ENCODE assay signal across 1 cellular context in the genomic region with DNA sequence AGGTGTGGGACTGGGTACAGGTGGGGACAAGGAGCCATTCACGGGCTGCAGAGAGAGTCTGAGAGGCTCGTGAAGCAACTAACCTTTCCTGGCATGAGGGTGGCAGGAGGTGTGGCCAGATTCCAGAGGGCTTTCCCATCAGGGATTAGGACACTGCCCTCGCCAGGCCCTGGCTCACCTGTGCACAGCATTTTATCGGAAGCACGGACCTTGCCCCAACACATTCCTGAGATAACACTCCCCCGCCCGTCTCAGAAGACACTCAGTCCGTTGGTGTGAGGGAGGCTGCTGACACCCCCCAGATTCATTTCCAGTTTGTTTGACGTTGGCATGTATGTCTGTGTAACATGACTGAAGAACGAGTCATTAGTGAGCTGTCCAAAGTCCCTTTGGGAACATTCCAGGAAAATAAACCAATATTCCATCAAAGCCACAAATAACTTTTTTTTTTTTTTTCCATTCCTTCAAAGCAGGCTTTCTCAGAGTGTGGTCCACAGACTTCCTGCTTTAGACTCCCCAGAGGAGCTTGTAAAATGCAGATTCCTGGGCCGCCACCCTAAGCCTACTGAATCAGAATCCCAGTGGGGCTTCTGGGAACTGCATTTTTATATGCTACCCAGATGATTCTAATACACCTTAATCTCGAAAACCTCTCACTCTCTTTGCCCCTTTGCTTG.
A peak's percentile ranks its signal among the peaks of the same experiment; 100 is the strongest.
TF ChIP-seq lines count a peak whose summit lies in the region.

No MANE protein-coding gene starts in this region.

TF ChIP-seq in HepG2, 621 proteins besides CTCF, POLR2A, EP300 and RAD21 (continued from another document and continues in another):
- TF ChIP-seq, protein P1, sequence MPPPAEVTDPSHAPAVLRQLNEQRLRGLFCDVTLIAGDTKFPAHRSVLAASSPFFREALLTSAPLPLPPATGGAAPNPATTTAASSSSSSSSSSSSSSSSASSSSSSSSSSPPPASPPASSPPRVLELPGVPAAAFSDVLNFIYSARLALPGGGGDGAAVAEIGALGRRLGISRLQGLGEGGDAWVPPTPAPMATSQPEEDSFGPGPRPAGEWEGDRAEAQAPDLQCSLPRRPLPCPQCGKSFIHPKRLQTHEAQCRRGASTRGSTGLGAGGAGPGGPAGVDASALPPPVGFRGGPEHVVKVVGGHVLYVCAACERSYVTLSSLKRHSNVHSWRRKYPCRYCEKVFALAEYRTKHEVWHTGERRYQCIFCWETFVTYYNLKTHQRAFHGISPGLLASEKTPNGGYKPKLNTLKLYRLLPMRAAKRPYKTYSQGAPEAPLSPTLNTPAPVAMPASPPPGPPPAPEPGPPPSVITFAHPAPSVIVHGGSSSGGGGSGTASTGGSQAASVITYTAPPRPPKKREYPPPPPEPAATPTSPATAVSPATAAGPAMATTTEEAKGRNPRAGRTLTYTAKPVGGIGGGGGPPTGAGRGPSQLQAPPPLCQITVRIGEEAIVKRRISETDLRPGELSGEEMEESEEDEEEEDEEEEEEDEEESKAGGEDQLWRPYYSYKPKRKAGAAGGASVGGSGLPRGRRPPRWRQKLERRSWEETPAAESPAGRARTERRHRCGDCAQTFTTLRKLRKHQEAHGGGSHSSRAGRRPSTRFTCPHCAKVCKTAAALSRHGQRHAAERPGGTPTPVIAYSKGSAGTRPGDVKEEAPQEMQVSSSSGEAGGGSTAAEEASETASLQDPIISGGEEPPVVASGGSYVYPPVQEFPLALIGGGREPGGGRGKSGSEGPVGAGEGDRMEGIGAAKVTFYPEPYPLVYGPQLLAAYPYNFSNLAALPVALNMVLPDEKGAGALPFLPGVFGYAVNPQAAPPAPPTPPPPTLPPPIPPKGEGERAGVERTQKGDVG (CRISPR knock-in tag; IDR thresholded peaks at IDR 0.05; ENCODE audit: borderline replicate concordance), result no peak
- TF ChIP-seq TGIF2 (CRISPR knock-in tag; IDR thresholded peaks at IDR 0.05), result peak; percentile 84
- no peak for TF ChIP-seq ZNF709 (CRISPR knock-in tag; IDR thresholded peaks at IDR 0.05)
- no peak for TF ChIP-seq IKZF4 (CRISPR knock-in tag; IDR thresholded peaks at IDR 0.05; ENCODE audit: borderline replicate concordance, low read depth, not compliant biosample characterization)
- no peak for TF ChIP-seq PTBP1 (IDR thresholded peaks at IDR 0.05; ENCODE audit: low read depth, low read length, poor library complexity, severe bottlenecking)
- no peak for TF ChIP-seq TOPORS (CRISPR knock-in tag; IDR thresholded peaks at IDR 0.05)
- TF ChIP-seq, protein P2, sequence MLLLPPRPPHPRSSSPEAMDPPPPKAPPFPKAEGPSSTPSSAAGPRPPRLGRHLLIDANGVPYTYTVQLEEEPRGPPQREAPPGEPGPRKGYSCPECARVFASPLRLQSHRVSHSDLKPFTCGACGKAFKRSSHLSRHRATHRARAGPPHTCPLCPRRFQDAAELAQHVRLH (CRISPR knock-in tag; IDR thresholded peaks at IDR 0.05; ENCODE audit: borderline replicate concordance, low read depth), result no peak; the same call in 1 of the 2 replicates
- TF ChIP-seq, protein P3, sequence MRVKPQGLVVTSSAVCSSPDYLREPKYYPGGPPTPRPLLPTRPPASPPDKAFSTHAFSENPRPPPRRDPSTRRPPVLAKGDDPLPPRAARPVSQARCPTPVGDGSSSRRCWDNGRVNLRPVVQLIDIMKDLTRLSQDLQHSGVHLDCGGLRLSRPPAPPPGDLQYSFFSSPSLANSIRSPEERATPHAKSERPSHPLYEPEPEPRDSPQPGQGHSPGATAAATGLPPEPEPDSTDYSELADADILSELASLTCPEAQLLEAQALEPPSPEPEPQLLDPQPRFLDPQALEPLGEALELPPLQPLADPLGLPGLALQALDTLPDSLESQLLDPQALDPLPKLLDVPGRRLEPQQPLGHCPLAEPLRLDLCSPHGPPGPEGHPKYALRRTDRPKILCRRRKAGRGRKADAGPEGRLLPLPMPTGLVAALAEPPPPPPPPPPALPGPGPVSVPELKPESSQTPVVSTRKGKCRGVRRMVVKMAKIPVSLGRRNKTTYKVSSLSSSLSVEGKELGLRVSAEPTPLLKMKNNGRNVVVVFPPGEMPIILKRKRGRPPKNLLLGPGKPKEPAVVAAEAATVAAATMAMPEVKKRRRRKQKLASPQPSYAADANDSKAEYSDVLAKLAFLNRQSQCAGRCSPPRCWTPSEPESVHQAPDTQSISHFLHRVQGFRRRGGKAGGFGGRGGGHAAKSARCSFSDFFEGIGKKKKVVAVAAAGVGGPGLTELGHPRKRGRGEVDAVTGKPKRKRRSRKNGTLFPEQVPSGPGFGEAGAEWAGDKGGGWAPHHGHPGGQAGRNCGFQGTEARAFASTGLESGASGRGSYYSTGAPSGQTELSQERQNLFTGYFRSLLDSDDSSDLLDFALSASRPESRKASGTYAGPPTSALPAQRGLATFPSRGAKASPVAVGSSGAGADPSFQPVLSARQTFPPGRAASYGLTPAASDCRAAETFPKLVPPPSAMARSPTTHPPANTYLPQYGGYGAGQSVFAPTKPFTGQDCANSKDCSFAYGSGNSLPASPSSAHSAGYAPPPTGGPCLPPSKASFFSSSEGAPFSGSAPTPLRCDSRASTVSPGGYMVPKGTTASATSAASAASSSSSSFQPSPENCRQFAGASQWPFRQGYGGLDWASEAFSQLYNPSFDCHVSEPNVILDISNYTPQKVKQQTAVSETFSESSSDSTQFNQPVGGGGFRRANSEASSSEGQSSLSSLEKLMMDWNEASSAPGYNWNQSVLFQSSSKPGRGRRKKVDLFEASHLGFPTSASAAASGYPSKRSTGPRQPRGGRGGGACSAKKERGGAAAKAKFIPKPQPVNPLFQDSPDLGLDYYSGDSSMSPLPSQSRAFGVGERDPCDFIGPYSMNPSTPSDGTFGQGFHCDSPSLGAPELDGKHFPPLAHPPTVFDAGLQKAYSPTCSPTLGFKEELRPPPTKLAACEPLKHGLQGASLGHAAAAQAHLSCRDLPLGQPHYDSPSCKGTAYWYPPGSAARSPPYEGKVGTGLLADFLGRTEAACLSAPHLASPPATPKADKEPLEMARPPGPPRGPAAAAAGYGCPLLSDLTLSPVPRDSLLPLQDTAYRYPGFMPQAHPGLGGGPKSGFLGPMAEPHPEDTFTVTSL (CRISPR knock-in tag; IDR thresholded peaks at IDR 0.05; ENCODE audit: borderline replicate concordance), result peak; percentile 63
- no peak for TF ChIP-seq U2AF1 (optimal IDR thresholded peaks at IDR 0.05; ENCODE audit: low read depth, low read length)
- TF ChIP-seq GABPB1 (CRISPR knock-in tag; IDR thresholded peaks at IDR 0.05), result no peak
- peak; percentile 81 for TF ChIP-seq NCOA2 (CRISPR knock-in tag; IDR thresholded peaks at IDR 0.05)
- TF ChIP-seq MIER2 (CRISPR knock-in tag; IDR thresholded peaks at IDR 0.05), result no peak
- no peak for TF ChIP-seq EED (CRISPR knock-in tag; IDR thresholded peaks at IDR 0.05)
- no peak for TF ChIP-seq KLF6 (CRISPR knock-in tag; IDR thresholded peaks at IDR 0.05)
- TF ChIP-seq, protein P4, sequence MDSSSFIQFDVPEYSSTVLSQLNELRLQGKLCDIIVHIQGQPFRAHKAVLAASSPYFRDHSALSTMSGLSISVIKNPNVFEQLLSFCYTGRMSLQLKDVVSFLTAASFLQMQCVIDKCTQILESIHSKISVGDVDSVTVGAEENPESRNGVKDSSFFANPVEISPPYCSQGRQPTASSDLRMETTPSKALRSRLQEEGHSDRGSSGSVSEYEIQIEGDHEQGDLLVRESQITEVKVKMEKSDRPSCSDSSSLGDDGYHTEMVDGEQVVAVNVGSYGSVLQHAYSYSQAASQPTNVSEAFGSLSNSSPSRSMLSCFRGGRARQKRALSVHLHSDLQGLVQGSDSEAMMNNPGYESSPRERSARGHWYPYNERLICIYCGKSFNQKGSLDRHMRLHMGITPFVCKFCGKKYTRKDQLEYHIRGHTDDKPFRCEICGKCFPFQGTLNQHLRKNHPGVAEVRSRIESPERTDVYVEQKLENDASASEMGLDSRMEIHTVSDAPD (CRISPR knock-in tag; IDR thresholded peaks at IDR 0.05), result 0 out of 2 replicates have a peak, but pooled peaks have one; percentile 45
- TF ChIP-seq ZBTB38 (CRISPR knock-in tag; IDR thresholded peaks at IDR 0.05), result 0 out of 2 replicates have a peak, but pooled peaks have one; percentile 23
- peak; percentile 51; the same call in 1 of the 2 replicates for TF ChIP-seq ZNF670 (CRISPR knock-in tag; IDR thresholded peaks at IDR 0.05; ENCODE audit: borderline replicate concordance)
- TF ChIP-seq, protein P5, sequence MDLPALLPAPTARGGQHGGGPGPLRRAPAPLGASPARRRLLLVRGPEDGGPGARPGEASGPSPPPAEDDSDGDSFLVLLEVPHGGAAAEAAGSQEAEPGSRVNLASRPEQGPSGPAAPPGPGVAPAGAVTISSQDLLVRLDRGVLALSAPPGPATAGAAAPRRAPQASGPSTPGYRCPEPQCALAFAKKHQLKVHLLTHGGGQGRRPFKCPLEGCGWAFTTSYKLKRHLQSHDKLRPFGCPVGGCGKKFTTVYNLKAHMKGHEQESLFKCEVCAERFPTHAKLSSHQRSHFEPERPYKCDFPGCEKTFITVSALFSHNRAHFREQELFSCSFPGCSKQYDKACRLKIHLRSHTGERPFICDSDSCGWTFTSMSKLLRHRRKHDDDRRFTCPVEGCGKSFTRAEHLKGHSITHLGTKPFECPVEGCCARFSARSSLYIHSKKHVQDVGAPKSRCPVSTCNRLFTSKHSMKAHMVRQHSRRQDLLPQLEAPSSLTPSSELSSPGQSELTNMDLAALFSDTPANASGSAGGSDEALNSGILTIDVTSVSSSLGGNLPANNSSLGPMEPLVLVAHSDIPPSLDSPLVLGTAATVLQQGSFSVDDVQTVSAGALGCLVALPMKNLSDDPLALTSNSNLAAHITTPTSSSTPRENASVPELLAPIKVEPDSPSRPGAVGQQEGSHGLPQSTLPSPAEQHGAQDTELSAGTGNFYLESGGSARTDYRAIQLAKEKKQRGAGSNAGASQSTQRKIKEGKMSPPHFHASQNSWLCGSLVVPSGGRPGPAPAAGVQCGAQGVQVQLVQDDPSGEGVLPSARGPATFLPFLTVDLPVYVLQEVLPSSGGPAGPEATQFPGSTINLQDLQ (CRISPR knock-in tag; IDR thresholded peaks at IDR 0.05), result no peak
- TF ChIP-seq, protein P6, sequence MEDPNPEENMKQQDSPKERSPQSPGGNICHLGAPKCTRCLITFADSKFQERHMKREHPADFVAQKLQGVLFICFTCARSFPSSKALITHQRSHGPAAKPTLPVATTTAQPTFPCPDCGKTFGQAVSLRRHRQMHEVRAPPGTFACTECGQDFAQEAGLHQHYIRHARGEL (CRISPR knock-in tag; IDR thresholded peaks at IDR 0.05), result no peak
- no peak for TF ChIP-seq ZNF558 (CRISPR knock-in tag; IDR thresholded peaks at IDR 0.05; ENCODE audit: borderline replicate concordance)
- no peak for TF ChIP-seq ZNF761 (CRISPR knock-in tag; conservative IDR thresholded peaks at IDR 0.05)
- TF ChIP-seq ZEB1 (IDR thresholded peaks at IDR 0.05; ENCODE audit: insufficient replicate concordance, low read depth), result peak; percentile 97
- no peak for TF ChIP-seq TEF (CRISPR knock-in tag; IDR thresholded peaks at IDR 0.05)
- TF ChIP-seq ZNF460 (CRISPR knock-in tag; IDR thresholded peaks at IDR 0.05; ENCODE audit: borderline replicate concordance), result no peak
- TF ChIP-seq KLF9 (CRISPR knock-in tag; IDR thresholded peaks at IDR 0.05; ENCODE audit: low read depth), result no peak
- TF ChIP-seq ZSCAN20 (CRISPR knock-in tag; IDR thresholded peaks at IDR 0.05; ENCODE audit: borderline replicate concordance), result no peak
- TF ChIP-seq RCOR2 (CRISPR knock-in tag; IDR thresholded peaks at IDR 0.05), result peak; percentile 45; the same call in 1 of the 2 replicates
- 0 out of 2 replicates have a peak, but pooled peaks have one; percentile 37 for TF ChIP-seq ZNF614 (CRISPR knock-in tag; IDR thresholded peaks at IDR 0.05; ENCODE audit: borderline replicate concordance)
- no peak for TF ChIP-seq POLR2AphosphoS2 (IDR thresholded peaks at IDR 0.05; ENCODE audit: low read depth, low read length)
- TF ChIP-seq ZNF337 (CRISPR knock-in tag; IDR thresholded peaks at IDR 0.05; ENCODE audit: borderline replicate concordance, low read depth), result no peak
- TF ChIP-seq ZBTB20 (CRISPR knock-in tag; IDR thresholded peaks at IDR 0.05; ENCODE audit: borderline replicate concordance, low read depth), result peak; percentile 41; the same call in 1 of the 2 replicates
- TF ChIP-seq ELF4 (CRISPR knock-in tag; IDR thresholded peaks at IDR 0.05; ENCODE audit: borderline replicate concordance), result 0 out of 2 replicates have a peak, but pooled peaks have one; percentile 24
- no peak for TF ChIP-seq SMAD3 (CRISPR knock-in tag; IDR thresholded peaks at IDR 0.05)
- no peak for TF ChIP-seq IRF1 (CRISPR knock-in tag; IDR thresholded peaks at IDR 0.05; ENCODE audit: low read depth)
- TF ChIP-seq SNAI1 (CRISPR knock-in tag; IDR thresholded peaks at IDR 0.05; ENCODE audit: borderline replicate concordance), result no peak
- TF ChIP-seq SMYD3 (CRISPR knock-in tag; IDR thresholded peaks at IDR 0.05), result no peak
- TF ChIP-seq CREBL2 (CRISPR knock-in tag; IDR thresholded peaks at IDR 0.05; ENCODE audit: borderline replicate concordance), result no peak
- TF ChIP-seq MTA3 (CRISPR knock-in tag; IDR thresholded peaks at IDR 0.05), result no peak
- no peak for TF ChIP-seq BHLHE40 (IDR thresholded peaks at IDR 0.05; ENCODE audit: low read length)
- peak; percentile 84 for TF ChIP-seq BCL6 (CRISPR knock-in tag; IDR thresholded peaks at IDR 0.05)
